ENCODE assay signal across 15 cellular contexts in genomic region chr3:16442730-16443129, GRCh38.
A peak's percentile ranks its signal among the peaks of the same experiment; 100 is the strongest.
DNase-seq lines count a peak whose midpoint lies in the region; ATAC-seq, FAIRE-seq and TF ChIP-seq lines count a peak whose summit lies in the region.
"Had no signal": no experiment of that assay in that cellular context is flagged by ENCODE, and none has a peak within 500 bp of the region (broad histone marks: within the 10 kb centered on the region; RNA-seq: fewer than 3 reads in every experiment).

No MANE protein-coding gene starts in this region.

- FAIRE-seq in GM12891 (lab: Jason Lieb, UNC), result peak; percentile 23
- FAIRE-seq in H54 (lab: Jason Lieb, UNC), result peak; percentile 74
- FAIRE-seq in HepG2 (lab: Jason Lieb, UNC), result no peak
- FAIRE-seq: G401.6 had no signal

- POLR2A ChIA-PET in OCI-LY7 (lab: Charles Lee), result interaction anchor here (1.1 to 4.8 kb wide), 6 partner anchors 10 to 69 kb away, joined by 3 to 18 read pairs (median 8); no protein-coding TSS in a partner anchor
- POLR2A ChIA-PET in HepG2 (lab: Yijun Ruan, JAX), result no interaction called here

- TF ChIP-seq EP300 in HepG2 (IDR thresholded peaks at IDR 0.05; ENCODE audit: low read depth in 2 of 2, low read length in 2 of 2), result no peak
- TF ChIP-seq EP300 in HepG2 (CRISPR knock-in tag; IDR thresholded peaks at IDR 0.05; ENCODE audit: borderline replicate concordance), result no peak

- peaks cover 75% of the 10 kb centered on the region for H3K4me1 Mint-ChIP-seq in osteocyte (ENCODE audit: unreplicated experiment)

- CTCF ChIA-PET in OCI-LY7 (lab: Charles Lee; ENCODE audit: unreplicated experiment), result no interaction called here
- CTCF ChIA-PET in HepG2 (lab: Yijun Ruan, JAX; ENCODE audit: low intra/inter-chr PET ratio, low total read pairs), result no interaction called here

- no peak for TF ChIP-seq RAD21 in HepG2 (CRISPR knock-in tag; IDR thresholded peaks at IDR 0.05)

- peak overlapping the region; percentile 93 for H3K27ac ChIP-seq in OCI-LY7 (ENCODE audit: low read depth, low read length, poor library complexity, severe bottlenecking)
- H3K27ac ChIP-seq in HepG2 (ENCODE audit: extremely low read length, insufficient read depth, low read length), result no peak overlapping the region
- H3K27ac ChIP-seq: BLaER1 treated with 17β-estradiol and CSF1 and Interleukin-3, amounts not matched to agents 10 nM and 100 nM had no signal

- H3K9me3 ChIP-seq in OCI-LY7 (ENCODE audit: low read length) (no peaks in the 10 kb centered on the region), HepG2 (ENCODE audit: low read length) (no peaks in the 10 kb centered on the region)

- intact Hi-C loops in OCI-LY7 (cut with micrococcal nuclease; ENCODE audit: unreplicated experiment) (no loop called here), HepG2 (cut with micrococcal nuclease; ENCODE audit: unreplicated experiment) (no loop called here), posterior vena cava (cut with DNase I) (no loop called here)

- H3K27ac Mint-ChIP-seq in osteocyte (ENCODE audit: unreplicated experiment), result peak overlapping the region; percentile 40
- H3K27ac Mint-ChIP-seq: B cell; CD8-positive, alpha-beta T cell; H9 had no signal

- H3K4me1 ChIP-seq in OCI-LY7 (ENCODE audit: insufficient read depth, low read length, poor library complexity, severe bottlenecking), result peaks cover 100% of the 10 kb centered on the region
- no peaks in the 10 kb centered on the region for H3K4me1 ChIP-seq in HepG2 (ENCODE audit: insufficient read depth, low read length)

- peaks cover 8% of the 10 kb centered on the region for H3K36me3 Mint-ChIP-seq in osteocyte (ENCODE audit: unreplicated experiment)

- no peak overlapping the region for H3K4me3 Mint-ChIP-seq in osteocyte (ENCODE audit: unreplicated experiment)
- H3K4me3 Mint-ChIP-seq: B cell; CD8-positive, alpha-beta T cell; H9 had no signal

- peaks cover 0 to 3% of the 10 kb centered on the region in 2 experiments; a peak in 2 of 5 replicates for H3K27me3 ChIP-seq in HepG2 (ENCODE audit: control insufficient read depth in 1 of 2, insufficient read depth in 2 of 2, low read length in 2 of 2)
- H3K27me3 ChIP-seq: BLaER1 treated with 17β-estradiol and CSF1 and Interleukin-3, amounts not matched to agents 10 nM and 100 nM had no signal

- H3K79me2 ChIP-seq in OCI-LY7 (ENCODE audit: insufficient read depth, low read depth, low read length) (peaks cover 100% of the 10 kb centered on the region), HepG2 (ENCODE audit: insufficient read depth, low read length) (no peaks in the 10 kb centered on the region)

- H3K4me3 ChIP-seq in OCI-LY7 (ENCODE audit: low read depth, low read length, poor library complexity, severe bottlenecking) (peak overlapping the region; percentile 29), HepG2 (replicated peaks in 1 of 3; ENCODE audit: insufficient read depth in 1 of 3, low read depth in 2 of 3, low read length in 3 of 3) (no peak overlapping the region)
- H3K4me3 ChIP-seq: BLaER1 treated with 17β-estradiol and CSF1 and Interleukin-3, amounts not matched to agents 10 nM and 100 nM had no signal

- in situ Hi-C loops in HepG2 (cut with HindIII; ENCODE audit: extremely low pct_ligation_motif_present, low pct_unique_long_range_greater_than_20kb), result no loop called here

- no peaks in the 10 kb centered on the region for H3K27me3 Mint-ChIP-seq in osteocyte (ENCODE audit: unreplicated experiment)
- H3K27me3 Mint-ChIP-seq: B cell had no signal

- H4K20me1 ChIP-seq in OCI-LY7 (ENCODE audit: insufficient read depth, low read length) (no peaks in the 10 kb centered on the region), HepG2 (ENCODE audit: insufficient read depth, low read length) (no peaks in the 10 kb centered on the region)

- H3K36me3 ChIP-seq in OCI-LY7 (ENCODE audit: insufficient read depth, low read length) (peaks cover 36% of the 10 kb centered on the region), HepG2 (replicated peaks in 1 of 2; ENCODE audit: control insufficient read depth in 1 of 2, insufficient read depth in 2 of 2, low read length in 2 of 2) (no peaks in the 10 kb centered on the region)

- 90% methylated on average over 1 of the region's 1 CpG for WGBS in HepG2 (ENCODE audit: low lambda C conversion rate)

- TF ChIP-seq CTCF in OCI-LY7 (conservative IDR thresholded peaks at IDR 0.05; ENCODE audit: low read length) (no peak), osteocyte (IDR thresholded peaks at IDR 0.05) (no peak), HepG2 (CRISPR knock-in tag; IDR thresholded peaks at IDR 0.05) (no peak)

- TF ChIP-seq POLR2A in GM12891 (IDR thresholded peaks at IDR 0.05; ENCODE audit: low read depth, low read length) (no peak), H54 (IDR thresholded peaks at IDR 0.05; ENCODE audit: low read depth, low read length) (no peak), HepG2 (IDR thresholded peaks at IDR 0.05; ENCODE audit: insufficient read depth in 1 of 2, low read depth in 2 of 2, low read length in 2 of 2) (no peak)

- DNase-seq in GM12891 (ENCODE audit: insufficient read length, low spot score) (no peak), H54 (ENCODE audit: insufficient read length, low spot score) (no peak), OCI-LY7 (ENCODE audit: low spot score) (no peak), osteocyte (ENCODE audit: extremely low spot score, unreplicated experiment) (no peak), HepG2 (ENCODE audit: low spot score) (no peak), posterior vena cava (ENCODE audit: low spot score) (no peak), globus pallidus (ENCODE audit: low spot score) (no peak)
- DNase-seq: Calu3; CD8-positive, alpha-beta T cell; DND-41; GOT3; H9 had no signal

- peak overlapping the region; percentile 69 for H3K4me2 ChIP-seq in OCI-LY7 (ENCODE audit: low read length)
- no peak overlapping the region for H3K4me2 ChIP-seq in HepG2 (ENCODE audit: low read depth, low read length)

- H3K9me2 ChIP-seq in OCI-LY7 (ENCODE audit: insufficient read depth, low read length), result no peaks in the 10 kb centered on the region

- peaks cover 7% of the 10 kb centered on the region for H3K9me3 Mint-ChIP-seq in osteocyte (ENCODE audit: unreplicated experiment)
- H3K9me3 Mint-ChIP-seq: CD8-positive, alpha-beta T cell; H9 had no signal

- BruUV-seq in OCI-LY7 (replicated peaks; lab: Mats Ljungman, UMichigan) (no TSS peak), HepG2 (replicated peaks; lab: Mats Ljungman, UMichigan) (no TSS peak)

- H3K9ac ChIP-seq in HepG2 (ENCODE audit: insufficient read depth, low read depth, low read length), result no peak overlapping the region
- H3K9ac ChIP-seq: BLaER1 treated with 17β-estradiol and CSF1 and Interleukin-3, amounts not matched to agents 10 nM and 100 nM had no signal

- H2AFZ ChIP-seq in OCI-LY7 (ENCODE audit: low read length) (no peak overlapping the region), HepG2 (ENCODE audit: low read length) (no peak overlapping the region)

- no peak for ATAC-seq in HepG2
- ATAC-seq: CD8-positive, alpha-beta T cell had no signal

TF ChIP-seq in GM12891, 5 proteins besides CTCF, POLR2A, EP300 and RAD21:
- TF ChIP-seq TAF1 (IDR thresholded peaks at IDR 0.05; ENCODE audit: low read depth, low read length), result no peak
- TF ChIP-seq SPI1 (IDR thresholded peaks at IDR 0.05; ENCODE audit: low read depth, low read length), result no peak
- no peak for TF ChIP-seq PAX5 (IDR thresholded peaks at IDR 0.05; ENCODE audit: insufficient read depth, low read length, severe bottlenecking)
- no peak for TF ChIP-seq POU2F2 (IDR thresholded peaks at IDR 0.05; ENCODE audit: low read depth, low read length)

TF ChIP-seq in HepG2, 621 proteins besides CTCF, POLR2A, EP300 and RAD21:
- no peak for TF ChIP-seq MAX (IDR thresholded peaks at IDR 0.05)
